Comparison of ENCODE assay signal across 13 cellular contexts in the genomic region with DNA sequence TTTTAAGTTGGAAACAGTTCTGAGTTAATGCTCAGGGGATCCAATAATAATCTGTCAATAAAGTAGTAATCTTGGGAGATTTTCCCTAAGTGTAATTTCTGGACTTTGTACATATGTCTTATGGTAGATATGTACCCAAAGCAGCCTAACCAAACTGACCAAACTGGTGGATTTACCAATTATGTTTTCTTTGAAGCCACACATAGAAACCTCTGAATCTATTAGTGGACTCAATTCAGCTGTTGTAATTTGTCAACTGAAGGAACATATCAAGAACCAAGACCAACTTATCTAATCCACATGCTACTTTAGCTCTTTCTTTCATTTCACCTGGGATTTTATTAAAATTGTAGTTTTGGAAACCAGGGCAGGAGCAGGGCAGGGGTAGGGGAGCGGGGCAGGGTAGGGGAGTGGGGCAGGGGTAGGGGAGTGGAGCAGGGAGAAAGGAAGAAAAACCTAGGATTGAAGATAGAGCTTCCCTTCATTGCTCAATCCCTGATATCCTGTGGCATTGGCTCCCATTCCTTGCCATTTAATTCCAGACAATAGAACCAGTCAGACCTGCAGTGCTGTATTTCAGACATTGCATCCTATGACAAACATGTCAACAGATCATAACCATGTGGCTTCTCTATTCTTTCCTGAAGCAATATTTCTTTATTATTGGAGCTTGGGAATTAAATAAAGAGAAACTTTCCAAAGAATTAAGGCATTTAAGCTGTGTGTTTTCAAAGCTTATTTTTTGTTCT.
DNase-seq lines count a peak whose midpoint lies in the region; ATAC-seq and TF ChIP-seq lines count a peak whose summit lies in the region.
"Had no signal": no experiment of that assay in that cellular context is flagged by ENCODE, and none has a peak within 500 bp of the region (broad histone marks: within the 10 kb centered on the region; RNA-seq: fewer than 3 reads in every experiment).

No MANE protein-coding gene starts in this region.

- H3K27me3 Mint-ChIP-seq in Caco-2 (ENCODE audit: insufficient read depth, unreplicated experiment), result no peaks in the 10 kb centered on the region
- H3K27me3 Mint-ChIP-seq: CD4-positive, CD25-positive, alpha-beta regulatory T cell had no signal

- BruUV-seq in PC-9 (replicated peaks; lab: Mats Ljungman, UMichigan) (no TSS peak), Caco-2 (replicated peaks; lab: Mats Ljungman, UMichigan) (no TSS peak)

- H3K27ac Mint-ChIP-seq in Caco-2 (ENCODE audit: unreplicated experiment), result no peak overlapping the region
- H3K27ac Mint-ChIP-seq: CD4-positive, CD25-positive, alpha-beta regulatory T cell had no signal

- H3K27ac ChIP-seq in PC-9 (no peak overlapping the region), psoas muscle (no peak overlapping the region)
- H3K27ac ChIP-seq: dorsolateral prefrontal cortex had no signal

- H3K36me3 ChIP-seq in PC-9 (ENCODE audit: low read depth), result no peaks in the 10 kb centered on the region
- H3K36me3 ChIP-seq in Caco-2 (ENCODE audit: control insufficient read depth, insufficient read depth, low read length), result no peaks in the 10 kb centered on the region
- H3K36me3 ChIP-seq in psoas muscle (ENCODE audit: insufficient read depth in 1 of 2, low read depth in 1 of 2), result no peaks in the 10 kb centered on the region

- ATAC-seq in GM19468 (IDR thresholded peaks at IDR 0.05; ENCODE audit: extremely low read depth, unreplicated experiment) (peak; percentile 1), GM18861 (IDR thresholded peaks at IDR 0.05; ENCODE audit: unreplicated experiment) (no peak), psoas muscle (no peak)

- H3F3A ChIP-seq in PC-9 (ENCODE audit: insufficient read depth, low read depth), result 0 out of 2 replicates have a peak, but pooled peaks cover 3% of the 10 kb centered on the region

- H3K9me3 Mint-ChIP-seq in Caco-2 (ENCODE audit: unreplicated experiment), result no peaks in the 10 kb centered on the region

- H3K4me1 ChIP-seq in PC-9 (replicated peaks; ENCODE audit: insufficient read depth), result peaks cover 8% of the 10 kb centered on the region
- H3K4me1 ChIP-seq in Caco-2, result no peaks in the 10 kb centered on the region
- H3K4me1 ChIP-seq in psoas muscle, result no peaks in the 10 kb centered on the region

- CTCF ChIA-PET in PC-9 (lab: Charles Lee) (interaction anchor here (0.6 kb wide), 2 partner anchors 18 to 101 kb away, joined by 6 read pairs; no protein-coding TSS in a partner anchor), Caco-2 (lab: Charles Lee) (no interaction called here)

- peak; percentile 94 for DNase-seq in COLO829 (ENCODE audit: low spot score)
- DNase-seq in PC-9, result peak; percentile 25 to 70
- DNase-seq in iPS-NIHi11 (ENCODE audit: low spot score), result peak; percentile 20
- no peak for DNase-seq in Caco-2
- no peak for DNase-seq in psoas muscle
- no peak for DNase-seq in NCI-H187 (lab: John Stamatoyannopoulos, UW)
- DNase-seq: dorsolateral prefrontal cortex, Kasumi-1, nucleus accumbens, T1000 had no signal

- no peak for TF ChIP-seq CTCF in PC-9 (conservative IDR thresholded peaks at IDR 0.05)
- TF ChIP-seq CTCF in Caco-2 (IDR thresholded peaks at IDR 0.05; ENCODE audit: insufficient read depth in 1 of 2, low read depth in 1 of 2, low read length in 1 of 2, severe bottlenecking in 1 of 2, unreplicated experiment in 1 of 2), result no peak
- no peak for TF ChIP-seq CTCF in psoas muscle (IDR thresholded peaks at IDR 0.05)

- no peaks in the 10 kb centered on the region for H3K79me2 ChIP-seq in PC-9 (ENCODE audit: low read depth)

- H3K9me2 ChIP-seq in PC-9 (ENCODE audit: insufficient read depth), result 0 out of 2 replicates have a peak, but pooled peaks cover 2% of the 10 kb centered on the region

- H3K27me3 ChIP-seq in PC-9 (ENCODE audit: insufficient read depth, low read depth) (no peaks in the 10 kb centered on the region), Caco-2 (replicated peaks; ENCODE audit: control insufficient read depth, insufficient read depth, low read length) (no peaks in the 10 kb centered on the region), psoas muscle (ENCODE audit: insufficient read depth in 3 of 3, low read length in 2 of 3) (no peaks in the 10 kb centered on the region)
- H3K27me3 ChIP-seq: dorsolateral prefrontal cortex had no signal

- intact Hi-C loops in PC-9 (cut with micrococcal nuclease; ENCODE audit: unreplicated experiment) (no loop called here), Caco-2 (cut with micrococcal nuclease; ENCODE audit: unreplicated experiment) (loop anchor here (10.0 kb wide), 1 partner anchor 136 kb away; no protein-coding TSS in a partner anchor), psoas muscle (cut with DNase I) (no loop called here)

- H3K9me3 ChIP-seq in PC-9 (ENCODE audit: insufficient read depth, low read depth) (peaks cover 3% of the 10 kb centered on the region; the same call in 1 of the 2 replicates), Caco-2 (no peaks in the 10 kb centered on the region), psoas muscle (no peaks in the 10 kb centered on the region)

- WGBS in psoas muscle, 3 donors, result 89 to 100% (median 92%) methylated on average over 1 of the region's 1 CpG

- H3K4me3 ChIP-seq in PC-9 (no peak overlapping the region), Caco-2 (ENCODE audit: low read depth, low read length) (no peak overlapping the region), psoas muscle (no peak overlapping the region)
- H3K4me3 ChIP-seq: dorsolateral prefrontal cortex had no signal

- POLR2A ChIA-PET in PC-9 (lab: Charles Lee; ENCODE audit: unreplicated experiment) (interaction anchor here (0.6 to 0.8 kb wide), 3 partner anchors 26 to 1242 kb away, joined by 4 to 6 read pairs (median 5); a partner anchor contains a TSS), Caco-2 (lab: Charles Lee) (no interaction called here)

- H2AFZ ChIP-seq in PC-9, result no peak overlapping the region

- no peaks in the 10 kb centered on the region for H3K4me1 Mint-ChIP-seq in Caco-2 (ENCODE audit: low read depth, unreplicated experiment)

- H3K4me3 Mint-ChIP-seq in Caco-2 (ENCODE audit: unreplicated experiment), result no peak overlapping the region
- H3K4me3 Mint-ChIP-seq: CD4-positive, CD25-positive, alpha-beta regulatory T cell had no signal

- no peak overlapping the region for H3K4me2 ChIP-seq in PC-9

- H3K36me3 Mint-ChIP-seq in Caco-2 (ENCODE audit: insufficient read depth, unreplicated experiment), result no peaks in the 10 kb centered on the region

- H4K20me1 ChIP-seq in PC-9 (ENCODE audit: insufficient read depth), result no peaks in the 10 kb centered on the region

Comparison
In these comparisons a context has a peak if more than half of its experiments do, and no peak if none do; other contexts are left out.
1. DNase-seq: peak in COLO829 (single experiment), PC-9 (2 of 2) and iPS-NIHi11 (single experiment); none in Caco-2 (0 of 2), psoas muscle (0 of 2) and NCI-H187 (0 of 2).